In the genomic region with DNA sequence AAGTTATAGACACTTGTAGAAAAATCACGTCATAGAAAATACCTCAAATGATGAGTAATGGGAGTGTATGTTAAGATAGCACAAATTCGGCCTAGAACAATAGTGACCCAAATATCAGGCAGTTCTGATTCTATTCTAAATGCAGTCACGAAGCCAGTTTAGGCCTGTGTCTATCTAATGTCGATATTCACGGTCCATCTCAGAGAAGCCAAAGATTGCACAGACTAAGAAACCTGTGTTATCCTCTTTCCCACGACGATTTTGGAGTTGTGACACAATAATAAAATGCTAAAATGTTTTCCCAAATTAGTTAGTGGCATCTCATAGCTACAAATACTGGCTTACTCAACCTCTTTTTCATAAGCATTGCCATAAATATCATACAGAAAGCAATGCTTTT, we compare ENCODE assay signal across 1 cellular context.
TF ChIP-seq lines count a peak whose summit lies in the region.

No MANE protein-coding gene starts in this region.

TF ChIP-seq in WTC11, 78 proteins besides CTCF, POLR2A, EP300 and RAD21 (continued from another document):
- TF ChIP-seq, protein P1, sequence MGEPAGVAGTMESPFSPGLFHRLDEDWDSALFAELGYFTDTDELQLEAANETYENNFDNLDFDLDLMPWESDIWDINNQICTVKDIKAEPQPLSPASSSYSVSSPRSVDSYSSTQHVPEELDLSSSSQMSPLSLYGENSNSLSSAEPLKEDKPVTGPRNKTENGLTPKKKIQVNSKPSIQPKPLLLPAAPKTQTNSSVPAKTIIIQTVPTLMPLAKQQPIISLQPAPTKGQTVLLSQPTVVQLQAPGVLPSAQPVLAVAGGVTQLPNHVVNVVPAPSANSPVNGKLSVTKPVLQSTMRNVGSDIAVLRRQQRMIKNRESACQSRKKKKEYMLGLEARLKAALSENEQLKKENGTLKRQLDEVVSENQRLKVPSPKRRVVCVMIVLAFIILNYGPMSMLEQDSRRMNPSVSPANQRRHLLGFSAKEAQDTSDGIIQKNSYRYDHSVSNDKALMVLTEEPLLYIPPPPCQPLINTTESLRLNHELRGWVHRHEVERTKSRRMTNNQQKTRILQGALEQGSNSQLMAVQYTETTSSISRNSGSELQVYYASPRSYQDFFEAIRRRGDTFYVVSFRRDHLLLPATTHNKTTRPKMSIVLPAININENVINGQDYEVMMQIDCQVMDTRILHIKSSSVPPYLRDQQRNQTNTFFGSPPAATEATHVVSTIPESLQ (CRISPR knock-in tag; IDR thresholded peaks at IDR 0.05), result no peak
- TF ChIP-seq ZNF671 (CRISPR knock-in tag; IDR thresholded peaks at IDR 0.05), result no peak
